22 cellular contexts compared by ENCODE assay signal in the genomic region with DNA sequence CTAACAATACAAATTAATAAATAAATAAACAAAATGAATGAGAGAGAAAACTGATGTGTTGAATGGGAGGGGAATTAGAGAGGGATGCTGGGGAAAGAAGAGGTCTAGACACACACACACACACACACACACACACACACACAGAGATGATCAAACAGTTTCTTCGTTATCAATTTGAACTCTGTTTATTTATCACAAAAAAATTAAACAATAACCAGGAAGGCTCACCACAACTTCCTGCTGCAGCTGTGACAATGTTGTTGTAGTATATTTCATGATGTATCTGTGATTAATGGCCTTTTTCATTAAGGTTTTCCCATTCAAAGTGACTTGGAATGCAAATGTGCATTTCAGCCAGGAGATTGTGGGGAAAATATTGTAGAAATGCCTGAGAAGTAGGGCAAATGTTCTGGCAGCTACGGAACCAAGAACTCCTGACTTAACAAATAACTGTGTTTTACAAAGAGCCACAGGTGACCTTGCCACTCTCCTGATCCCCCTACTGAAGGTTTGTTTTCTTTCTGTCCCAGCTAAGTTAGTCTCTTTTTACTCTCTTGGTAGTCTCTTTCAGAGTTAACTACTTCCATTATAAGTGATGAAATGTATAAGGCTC. TPM values are rescaled to one million over a fixed set of nuclear protein-coding genes. Genes with fewer than 3 reads are reported as not detected.
DNase-seq lines count a peak whose midpoint lies in the region; ATAC-seq lines count a peak whose summit lies in the region.
"Had no signal": no experiment of that assay in that cellular context is flagged by ENCODE, and none has a peak within 500 bp of the region (broad histone marks: within the 10 kb centered on the region; RNA-seq: fewer than 3 reads in every experiment).

No MANE protein-coding gene starts in this region.

- DNase-seq in M059J (ENCODE audit: low read depth) (peak; percentile 9), astrocyte of the hippocampus (ENCODE audit: low read depth, low spot score) (peak; percentile 26), left lobe of liver (ENCODE audit: low spot score) (no peak), MV-4-11 (lab: John Stamatoyannopoulos, UW) (no peak), medulla oblongata (ENCODE audit: extremely low spot score) (no peak)
- no peak for DNase-seq in activated CD4-positive, alpha-beta T cell treated with anti-CD3 and anti-CD28 coated beads, Interleukin-2, amount 50 U/mL, for 48 hours
- DNase-seq: Caco-2; CD4-positive, alpha-beta memory T cell; DND-41; NCI-H1105; NCI-H2081; NCI-H2171; NCI-H345; NCI-H524; NCI-H774; NK-92 treated with Interleukin-12 subunit alpha and Interleukin-12 subunit beta, amount 100 ng/mL, for 24 hours had no signal

- ATAC-seq in left lobe of liver (peak; percentile 43), GM18858 (IDR thresholded peaks at IDR 0.05; ENCODE audit: unreplicated experiment) (no peak)
- ATAC-seq: GM12878, K562, Panc1, SK-N-SH treated with all-trans-retinoic acid at 6 μM for 48 hours had no signal

RNA-seq across cellular contexts. Expression of gene C2orf80, which starts 23.8 kb away (rescaled TPM):
- not detected in 2 replicates for total RNA-seq in M059J (2014; rRNA removed; shearing (Covaris generic))
- not detected for total RNA-seq in left lobe of liver
- total RNA-seq: Caco-2; CD4-positive, alpha-beta memory T cell; GM12878; K562; LHCN-M2 had no signal

RNA-seq across cellular contexts. Expression of gene IDH1, which starts 41.3 kb away (rescaled TPM):
- total RNA-seq in M059J (2014; rRNA removed; shearing (Covaris generic)): 114 and 145 TPM in 2 replicates
- total RNA-seq in left lobe of liver: 293 TPM

RNA-seq across cellular contexts. Expression of gene CRYGA, which starts 50.2 kb away (rescaled TPM):
- total RNA-seq in M059J (2014; rRNA removed; shearing (Covaris generic)): not detected in 2 replicates
- not detected for total RNA-seq in left lobe of liver
- total RNA-seq: Caco-2; CD4-positive, alpha-beta memory T cell; GM12878; K562; LHCN-M2 had no signal

RNA-seq across cellular contexts. Expression of gene PIKFYVE, which starts 52.4 kb away (rescaled TPM):
- total RNA-seq in M059J (2014; rRNA removed; shearing (Covaris generic)): 12.0 and 16.6 TPM in 2 replicates
- 12.8 TPM for total RNA-seq in left lobe of liver

Comparison
In these comparisons a context has a peak if more than half of its experiments do, and no peak if none do; other contexts are left out.
1. DNase-seq: peak in M059J (single experiment) and astrocyte of the hippocampus (single experiment); none in left lobe of liver (single experiment), MV-4-11 (single experiment), activated CD4-positive, alpha-beta T cell treated with anti-CD3 and anti-CD28 coated beads, Interleukin-2, amount 50 U/mL, for 48 hours (0 of 2) and medulla oblongata (single experiment).